Comparison of ENCODE assay signal across 2 cellular contexts in the genomic region with DNA sequence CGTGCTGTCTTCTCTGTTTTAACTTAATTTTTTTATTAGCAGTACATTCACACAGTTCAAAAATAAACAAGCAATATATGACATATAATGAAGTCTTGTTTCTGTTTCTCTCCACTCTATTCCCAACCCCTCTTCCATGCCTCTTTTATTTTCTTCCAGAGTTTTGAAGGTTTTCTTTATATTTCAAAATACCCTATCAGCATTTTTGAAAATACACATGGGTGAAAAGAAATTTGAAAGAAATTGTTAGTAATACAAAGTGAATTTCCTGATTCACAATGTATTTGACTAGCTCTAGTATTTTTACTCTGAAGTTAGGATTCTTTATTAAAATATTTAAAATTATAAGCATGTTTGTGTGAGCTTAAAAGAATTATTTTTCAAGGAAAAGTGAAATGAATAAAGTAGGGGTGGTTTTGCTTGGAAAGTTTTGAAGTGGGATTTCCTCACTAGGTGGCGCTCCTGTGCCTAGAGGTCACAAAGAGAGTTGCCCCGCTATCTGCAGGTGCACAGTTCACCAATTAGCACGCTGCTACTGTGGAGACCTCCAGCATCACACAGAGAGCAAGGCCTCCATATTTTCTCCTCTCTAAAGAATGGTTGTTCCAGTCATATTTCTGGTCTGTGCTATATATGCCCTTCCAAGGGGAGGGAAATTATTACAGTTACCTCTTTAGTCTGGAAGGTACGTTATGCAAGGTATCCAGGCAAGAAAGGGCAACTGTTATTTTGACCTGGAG.
TF ChIP-seq lines count a peak whose summit lies in the region.

No MANE protein-coding gene starts in this region.

TF ChIP-seq in K562, 482 proteins besides CTCF, POLR2A, EP300 and RAD21 (continues in another document):
- TF ChIP-seq, protein P1, sequence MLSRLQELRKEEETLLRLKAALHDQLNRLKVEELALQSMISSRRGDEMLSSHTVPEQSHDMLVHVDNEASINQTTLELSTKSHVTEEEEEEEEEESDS (CRISPR knock-in tag; IDR thresholded peaks at IDR 0.05) = no peak
- TF ChIP-seq ZNF316 (IDR thresholded peaks at IDR 0.05) (peak; percentile 88), CHCHD3 (CRISPR knock-in tag; IDR thresholded peaks at IDR 0.05) (no peak), ZFP36 (IDR thresholded peaks at IDR 0.05; ENCODE audit: low read depth, low read length, partially characterized antibody) (no peak), SMC3 (conservative IDR thresholded peaks at IDR 0.05; ENCODE audit: insufficient read depth, low read depth, low read length) (peak; percentile 19; the same call in 1 of the 2 replicates), MCM3 (IDR thresholded peaks at IDR 0.05) (no peak), PRMT5 (CRISPR knock-in tag; IDR thresholded peaks at IDR 0.05) (no peak), C11orf30 (IDR thresholded peaks at IDR 0.05; ENCODE audit: low read depth) (peak; percentile 77), ETV6 (IDR thresholded peaks at IDR 0.05; ENCODE audit: borderline replicate concordance in 1 of 2, low read depth in 2 of 2, low read length in 1 of 2) (no peak), ETV6 (CRISPR knock-in tag; IDR thresholded peaks at IDR 0.05; ENCODE audit: borderline replicate concordance) (no peak), PRPF4 (IDR thresholded peaks at IDR 0.05; ENCODE audit: insufficient read depth, low read depth, low read length, poor library complexity, severe bottlenecking) (no peak), JUND (IDR thresholded peaks at IDR 0.05; ENCODE audit: borderline replicate concordance, low read depth, low read length) (no peak), JUND (tag; IDR thresholded peaks at IDR 0.05; ENCODE audit: borderline replicate concordance, low read depth, low read length) (no peak), ZNF511 (CRISPR knock-in tag; IDR thresholded peaks at IDR 0.05) (no peak), ZKSCAN3 (CRISPR knock-in tag; IDR thresholded peaks at IDR 0.05) (no peak), TAF15 (IDR thresholded peaks at IDR 0.05; ENCODE audit: low read depth, low read length) (no peak), BHLHE40 (IDR thresholded peaks at IDR 0.05; ENCODE audit: low read length) (no peak), KLF1 (tag; IDR thresholded peaks at IDR 0.05) (no peak)
- TF ChIP-seq, protein P2, sequence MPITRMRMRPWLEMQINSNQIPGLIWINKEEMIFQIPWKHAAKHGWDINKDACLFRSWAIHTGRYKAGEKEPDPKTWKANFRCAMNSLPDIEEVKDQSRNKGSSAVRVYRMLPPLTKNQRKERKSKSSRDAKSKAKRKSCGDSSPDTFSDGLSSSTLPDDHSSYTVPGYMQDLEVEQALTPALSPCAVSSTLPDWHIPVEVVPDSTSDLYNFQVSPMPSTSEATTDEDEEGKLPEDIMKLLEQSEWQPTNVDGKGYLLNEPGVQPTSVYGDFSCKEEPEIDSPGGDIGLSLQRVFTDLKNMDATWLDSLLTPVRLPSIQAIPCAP (CRISPR knock-in tag; IDR thresholded peaks at IDR 0.05; ENCODE audit: borderline replicate concordance) = no peak
- TF ChIP-seq, protein P3, sequence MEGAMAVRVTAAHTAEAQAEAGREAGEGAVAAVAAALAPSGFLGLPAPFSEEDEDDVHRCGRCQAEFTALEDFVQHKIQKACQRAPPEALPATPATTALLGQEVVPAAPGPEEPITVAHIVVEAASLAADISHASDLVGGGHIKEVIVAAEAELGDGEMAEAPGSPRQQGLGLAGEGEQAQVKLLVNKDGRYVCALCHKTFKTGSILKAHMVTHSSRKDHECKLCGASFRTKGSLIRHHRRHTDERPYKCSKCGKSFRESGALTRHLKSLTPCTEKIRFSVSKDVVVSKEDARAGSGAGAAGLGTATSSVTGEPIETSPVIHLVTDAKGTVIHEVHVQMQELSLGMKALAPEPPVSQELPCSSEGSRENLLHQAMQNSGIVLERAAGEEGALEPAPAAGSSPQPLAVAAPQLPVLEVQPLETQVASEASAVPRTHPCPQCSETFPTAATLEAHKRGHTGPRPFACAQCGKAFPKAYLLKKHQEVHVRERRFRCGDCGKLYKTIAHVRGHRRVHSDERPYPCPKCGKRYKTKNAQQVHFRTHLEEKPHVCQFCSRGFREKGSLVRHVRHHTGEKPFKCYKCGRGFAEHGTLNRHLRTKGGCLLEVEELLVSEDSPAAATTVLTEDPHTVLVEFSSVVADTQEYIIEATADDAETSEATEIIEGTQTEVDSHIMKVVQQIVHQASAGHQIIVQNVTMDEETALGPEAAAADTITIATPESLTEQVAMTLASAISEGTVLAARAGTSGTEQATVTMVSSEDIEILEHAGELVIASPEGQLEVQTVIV (CRISPR knock-in tag; IDR thresholded peaks at IDR 0.05; ENCODE audit: borderline replicate concordance) = no peak
- TF ChIP-seq, protein P4, sequence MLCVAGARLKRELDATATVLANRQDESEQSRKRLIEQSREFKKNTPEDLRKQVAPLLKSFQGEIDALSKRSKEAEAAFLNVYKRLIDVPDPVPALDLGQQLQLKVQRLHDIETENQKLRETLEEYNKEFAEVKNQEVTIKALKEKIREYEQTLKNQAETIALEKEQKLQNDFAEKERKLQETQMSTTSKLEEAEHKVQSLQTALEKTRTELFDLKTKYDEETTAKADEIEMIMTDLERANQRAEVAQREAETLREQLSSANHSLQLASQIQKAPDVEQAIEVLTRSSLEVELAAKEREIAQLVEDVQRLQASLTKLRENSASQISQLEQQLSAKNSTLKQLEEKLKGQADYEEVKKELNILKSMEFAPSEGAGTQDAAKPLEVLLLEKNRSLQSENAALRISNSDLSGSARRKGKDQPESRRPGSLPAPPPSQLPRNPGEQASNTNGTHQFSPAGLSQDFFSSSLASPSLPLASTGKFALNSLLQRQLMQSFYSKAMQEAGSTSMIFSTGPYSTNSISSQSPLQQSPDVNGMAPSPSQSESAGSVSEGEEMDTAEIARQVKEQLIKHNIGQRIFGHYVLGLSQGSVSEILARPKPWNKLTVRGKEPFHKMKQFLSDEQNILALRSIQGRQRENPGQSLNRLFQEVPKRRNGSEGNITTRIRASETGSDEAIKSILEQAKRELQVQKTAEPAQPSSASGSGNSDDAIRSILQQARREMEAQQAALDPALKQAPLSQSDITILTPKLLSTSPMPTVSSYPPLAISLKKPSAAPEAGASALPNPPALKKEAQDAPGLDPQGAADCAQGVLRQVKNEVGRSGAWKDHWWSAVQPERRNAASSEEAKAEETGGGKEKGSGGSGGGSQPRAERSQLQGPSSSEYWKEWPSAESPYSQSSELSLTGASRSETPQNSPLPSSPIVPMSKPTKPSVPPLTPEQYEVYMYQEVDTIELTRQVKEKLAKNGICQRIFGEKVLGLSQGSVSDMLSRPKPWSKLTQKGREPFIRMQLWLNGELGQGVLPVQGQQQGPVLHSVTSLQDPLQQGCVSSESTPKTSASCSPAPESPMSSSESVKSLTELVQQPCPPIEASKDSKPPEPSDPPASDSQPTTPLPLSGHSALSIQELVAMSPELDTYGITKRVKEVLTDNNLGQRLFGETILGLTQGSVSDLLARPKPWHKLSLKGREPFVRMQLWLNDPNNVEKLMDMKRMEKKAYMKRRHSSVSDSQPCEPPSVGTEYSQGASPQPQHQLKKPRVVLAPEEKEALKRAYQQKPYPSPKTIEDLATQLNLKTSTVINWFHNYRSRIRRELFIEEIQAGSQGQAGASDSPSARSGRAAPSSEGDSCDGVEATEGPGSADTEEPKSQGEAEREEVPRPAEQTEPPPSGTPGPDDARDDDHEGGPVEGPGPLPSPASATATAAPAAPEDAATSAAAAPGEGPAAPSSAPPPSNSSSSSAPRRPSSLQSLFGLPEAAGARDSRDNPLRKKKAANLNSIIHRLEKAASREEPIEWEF (CRISPR knock-in tag; IDR thresholded peaks at IDR 0.05) = no peak

TF ChIP-seq in HepG2, 621 proteins besides CTCF, POLR2A, EP300 and RAD21:
- TF ChIP-seq KAT8 (CRISPR knock-in tag; IDR thresholded peaks at IDR 0.05) = no peak
- TF ChIP-seq ZNF256 (CRISPR knock-in tag; conservative IDR thresholded peaks at IDR 0.05) = no peak
- no peak for TF ChIP-seq TGIF2 (CRISPR knock-in tag; IDR thresholded peaks at IDR 0.05)
- no peak for TF ChIP-seq YY1 (IDR thresholded peaks at IDR 0.05; ENCODE audit: insufficient read depth, insufficient replicate concordance, low read depth, low read length)
- peak; percentile 55; the same call in 1 of the 2 replicates for TF ChIP-seq SMC3 (IDR thresholded peaks at IDR 0.05; ENCODE audit: low read length)
- no peak for TF ChIP-seq HES4 (CRISPR knock-in tag; IDR thresholded peaks at IDR 0.05; ENCODE audit: borderline replicate concordance)
- no peak for TF ChIP-seq RELA (CRISPR knock-in tag; IDR thresholded peaks at IDR 0.05)
- no peak for TF ChIP-seq NR2F2 (IDR thresholded peaks at IDR 0.05; ENCODE audit: borderline replicate concordance, low read depth)
- TF ChIP-seq NR2F6 (IDR thresholded peaks at IDR 0.05) = no peak
- TF ChIP-seq NR2F6 (CRISPR knock-in tag; IDR thresholded peaks at IDR 0.05) = 0 out of 2 replicates have a peak, but pooled peaks have one; percentile 20
- no peak for TF ChIP-seq GZF1 (CRISPR knock-in tag; IDR thresholded peaks at IDR 0.05)
- TF ChIP-seq MAFK (conservative IDR thresholded peaks at IDR 0.05 in 1 of 2, IDR thresholded peaks at IDR 0.05 in 1 of 2; ENCODE audit: low read length in 2 of 2) = peak; percentile 15 to 46; a peak in 2 of 4 replicates
- TF ChIP-seq ZNF616 (CRISPR knock-in tag; IDR thresholded peaks at IDR 0.05; ENCODE audit: low read depth) = no peak
- TF ChIP-seq ZGPAT (CRISPR knock-in tag; IDR thresholded peaks at IDR 0.05) = no peak
- no peak for TF ChIP-seq ZNF678 (CRISPR knock-in tag; IDR thresholded peaks at IDR 0.05)
- TF ChIP-seq USF2 (IDR thresholded peaks at IDR 0.05; ENCODE audit: low read depth, low read length) = no peak
- no peak for TF ChIP-seq USF2 (CRISPR knock-in tag; IDR thresholded peaks at IDR 0.05; ENCODE audit: borderline replicate concordance)
- TF ChIP-seq GLI4 (CRISPR knock-in tag; IDR thresholded peaks at IDR 0.05; ENCODE audit: borderline replicate concordance) = no peak
- TF ChIP-seq, protein P5, sequence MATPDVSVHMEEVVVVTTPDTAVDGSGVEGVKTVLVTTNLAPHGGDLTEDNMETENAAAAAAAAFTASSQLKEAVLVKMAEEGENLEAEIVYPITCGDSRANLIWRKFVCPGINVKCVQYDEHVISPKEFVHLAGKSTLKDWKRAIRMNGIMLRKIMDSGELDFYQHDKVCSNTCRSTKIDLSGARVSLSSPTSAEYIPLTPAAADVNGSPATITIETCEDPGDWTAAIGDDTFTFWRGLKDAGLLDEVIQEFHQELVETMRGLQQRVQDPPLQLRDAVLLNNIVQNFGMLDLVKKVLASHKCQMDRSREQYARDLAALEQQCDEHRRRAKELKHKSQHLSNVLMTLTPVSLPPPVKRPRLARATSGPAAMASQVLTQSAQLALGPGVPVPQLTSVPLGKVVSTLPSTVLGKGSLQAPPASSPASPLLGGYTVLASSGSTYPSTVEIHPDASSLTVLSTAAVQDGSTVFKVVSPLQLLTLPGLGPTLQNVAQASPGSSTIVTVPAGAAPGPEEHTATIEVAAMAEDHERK (CRISPR knock-in tag; IDR thresholded peaks at IDR 0.05; ENCODE audit: low read depth) = no peak
- TF ChIP-seq ATM (IDR thresholded peaks at IDR 0.05; ENCODE audit: borderline replicate concordance) = no peak
- no peak for TF ChIP-seq TEAD2 (CRISPR knock-in tag; IDR thresholded peaks at IDR 0.05)
- no peak for TF ChIP-seq ZNF546 (CRISPR knock-in tag; conservative IDR thresholded peaks at IDR 0.05)
- peak; percentile 58 for TF ChIP-seq STAG1 (CRISPR knock-in tag; IDR thresholded peaks at IDR 0.05)
